ENCODE assay signal across 37 cellular contexts in the genomic region with DNA sequence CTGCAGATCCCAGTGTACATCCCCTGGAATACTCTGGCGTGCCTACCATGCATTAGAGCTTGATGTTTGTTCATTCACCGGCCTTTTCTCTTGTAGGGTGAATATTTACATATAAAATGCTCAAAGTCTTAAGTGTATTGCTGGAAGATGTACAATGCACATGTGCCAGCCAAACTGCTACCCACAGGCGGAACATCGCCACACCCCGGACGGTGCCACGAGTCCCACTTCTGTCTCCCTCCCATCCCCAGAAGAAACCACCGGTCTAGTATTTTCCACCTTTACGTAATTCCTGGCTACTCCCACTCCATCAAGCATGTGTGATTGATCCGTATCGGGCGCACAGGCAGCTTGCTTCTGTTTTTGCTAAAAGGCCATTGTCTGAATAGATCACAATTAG. TPM values are rescaled to one million over a fixed set of nuclear protein-coding genes. Genes with fewer than 3 reads are reported as not detected.
"Had no signal": no experiment of that assay in that cellular context is flagged by ENCODE, and none has a peak within 500 bp of the region (broad histone marks: within the 10 kb centered on the region; RNA-seq: fewer than 3 reads in every experiment).

No MANE protein-coding gene starts in this region.

- H3K27ac ChIP-seq: adrenal gland, body of pancreas, brain microvascular endothelial cell, breast epithelium, VCaP had no signal

- H3K36me3 Mint-ChIP-seq: activated CD4-positive, alpha-beta memory T cell treated with anti-CD3 and anti-CD28 coated beads for 36 hours; activated naive CD8-positive, alpha-beta T cell treated with anti-CD3 and anti-CD28 coated beads for 36 hours had no signal

- H3K4me3 Mint-ChIP-seq: activated B cell treated with CpG ODN at 0.5 μM for 24 hours; activated CD4-positive, alpha-beta memory T cell treated with anti-CD3 and anti-CD28 coated beads for 36 hours; activated CD4-positive, alpha-beta T cell treated with anti-CD3 and anti-CD28 coated beads, Interleukin-2, amount 10 ng/mL, durations not matched to agents 24 days and 14 days; activated CD8-positive, alpha-beta T cell treated with anti-CD3 and anti-CD28 coated beads for 36 hours; activated naive CD4-positive, alpha-beta T cell treated with anti-CD3 and anti-CD28 coated beads for 36 hours; activated naive CD8-positive, alpha-beta T cell treated with anti-CD3 and anti-CD28 coated beads for 36 hours; activated T-cell treated with anti-CD3 and anti-CD28 coated beads, Interleukin-2, amount 50 U/mL, for 4 hours; activated T-cell treated with anti-CD3 and anti-CD28 coated beads, Interleukin-2, amount 50 U/mL, for 72 hours; activated T-helper 1 cell treated with anti-CD3 and anti-CD28 coated beads, Interleukin-12 subunit alpha, Interleukin-12 subunit beta, Interleukin-2, Interleukin-4 antibody, amounts not matched to agents 30 ng/mL and 10 ng/mL and 1 ng/mL, durations not matched to agents 14 hours and 24 hours and 36 hours; activated T-helper 17 cell treated with anti-CD3 and anti-CD28 coated beads, Interleukin-2, amount 50 U/mL, for 72 hours; T-helper 2 cell treated with Interferon-gamma antibody and Interleukin-4, amounts not matched to agents 5 μg/mL and 100 μg/mL, for 36 hours had no signal

- H3K27me3 ChIP-seq: adrenal gland, body of pancreas had no signal

- H3K9me3 Mint-ChIP-seq: activated CD4-positive, alpha-beta T cell treated with anti-CD3 and anti-CD28 coated beads, Interleukin-2, amount 10 ng/mL, durations not matched to agents 24 days and 14 days; activated T-cell treated with anti-CD3 and anti-CD28 coated beads, Interleukin-2, amount 50 U/mL, for 4 hours; activated T-cell treated with anti-CD3 and anti-CD28 coated beads, Interleukin-2, amount 50 U/mL, for 72 hours; activated T-helper 17 cell treated with anti-CD3 and anti-CD28 coated beads, Interleukin-2, amount 50 U/mL, for 72 hours had no signal

- H3K27me3 Mint-ChIP-seq: activated T-helper 17 cell treated with anti-CD3 and anti-CD28 coated beads, Interleukin-2, amount 50 U/mL, for 72 hours had no signal

- H3K4me3 ChIP-seq: adrenal gland, body of pancreas, breast epithelium had no signal

- H3K4me1 ChIP-seq: body of pancreas, breast epithelium had no signal

- H3K36me3 ChIP-seq: adrenal gland, brain microvascular endothelial cell, breast epithelium had no signal

- DNase-seq: activated B cell treated with CpG ODN at 0.5 μM for 24 hours; activated CD4-positive, alpha-beta memory T cell treated with anti-CD3 and anti-CD28 coated beads for 36 hours; activated CD4-positive, alpha-beta T cell treated with anti-CD3 and anti-CD28 coated beads for 4 hours; activated CD4-positive, alpha-beta T cell treated with anti-CD3 and anti-CD28 coated beads, Interleukin-2, amount 10 ng/mL, durations not matched to agents 24 days and 14 days; activated CD4-positive, alpha-beta T cell treated with anti-CD3 and anti-CD28 coated beads, Interleukin-2, amount 50 U/mL, for 1 hour; activated CD4-positive, alpha-beta T cell treated with anti-CD3 and anti-CD28 coated beads, Interleukin-2, amount 50 U/mL, for 4 hours; activated CD4-positive, CD25-positive, alpha-beta regulatory T cell treated with anti-CD3 and anti-CD28 coated beads, Interleukin-2, amount 50 U/mL, for 72 hours; activated CD8-positive, alpha-beta memory T cell treated with anti-CD3 and anti-CD28 coated beads, Interleukin-2, amount 50 U/mL, for 4 hours; activated CD8-positive, alpha-beta T cell treated with anti-CD3 and anti-CD28 coated beads for 36 hours; activated effector memory CD4-positive, alpha-beta T cell treated with anti-CD3 and anti-CD28 coated beads, Interleukin-2, amount 50 U/mL, for 16 hours; activated gamma-delta T cell treated with Interleukin-2 at 50 U/mL for 16 hours; activated naive CD4-positive, alpha-beta T cell; activated naive CD4-positive, alpha-beta T cell treated with anti-CD3 and anti-CD28 coated beads for 36 hours; activated naive CD4-positive, alpha-beta T cell treated with anti-CD3 and anti-CD28 coated beads, Interleukin-2, amount 50 U/mL, for 16 hours; activated naive CD8-positive, alpha-beta T cell treated with anti-CD3 and anti-CD28 coated beads for 36 hours; activated T-cell treated with anti-CD3 and anti-CD28 coated beads for 4 hours; activated T-cell treated with anti-CD3 and anti-CD28 coated beads, Interleukin-2, amount 50 U/mL, for 1 hour; activated T-cell treated with anti-CD3 and anti-CD28 coated beads, Interleukin-2, amount 50 U/mL, for 4 hours; activated T-cell treated with anti-CD3 and anti-CD28 coated beads, Interleukin-2, amount 50 U/mL, for 72 hours; adrenal gland; amniotic stem cell; aorta; body of pancreas; brain microvascular endothelial cell; central memory CD4-positive, alpha-beta T cell; T-helper 2 cell; T-helper 9 cell had no signal

- H3K4me1 Mint-ChIP-seq: activated B cell treated with CpG ODN at 0.5 μM for 24 hours; activated CD4-positive, alpha-beta T cell treated with anti-CD3 and anti-CD28 coated beads, Interleukin-2, amount 10 ng/mL, durations not matched to agents 24 days and 14 days; activated T-helper 17 cell treated with anti-CD3 and anti-CD28 coated beads, Interleukin-2, amount 50 U/mL, for 72 hours had no signal

- H3K27ac Mint-ChIP-seq: activated B cell treated with CpG ODN at 0.5 μM for 24 hours; activated CD4-positive, alpha-beta memory T cell treated with anti-CD3 and anti-CD28 coated beads for 36 hours; activated CD4-positive, alpha-beta T cell treated with anti-CD3 and anti-CD28 coated beads, Interleukin-2, amount 10 ng/mL, durations not matched to agents 24 days and 14 days; activated CD8-positive, alpha-beta T cell treated with anti-CD3 and anti-CD28 coated beads for 36 hours; activated naive CD4-positive, alpha-beta T cell treated with anti-CD3 and anti-CD28 coated beads for 36 hours; activated naive CD4-positive, alpha-beta T cell treated with anti-CD3 and anti-CD28 coated beads, Interleukin-2, amount 50 U/mL, for 72 hours; activated naive CD8-positive, alpha-beta T cell treated with anti-CD3 and anti-CD28 coated beads for 36 hours; activated T-cell treated with anti-CD3 and anti-CD28 coated beads, Interleukin-2, amount 50 U/mL, for 72 hours; activated T-helper 1 cell treated with anti-CD3 and anti-CD28 coated beads, Interleukin-12 subunit alpha, Interleukin-12 subunit beta, Interleukin-2, Interleukin-4 antibody, amounts not matched to agents 30 ng/mL and 10 ng/mL and 1 ng/mL, durations not matched to agents 14 hours and 24 hours and 36 hours; activated T-helper 17 cell treated with anti-CD3 and anti-CD28 coated beads, Interleukin-2, amount 50 U/mL, for 72 hours; T-helper 2 cell treated with Interferon-gamma antibody and Interleukin-4, amounts not matched to agents 5 μg/mL and 100 μg/mL, for 36 hours had no signal

- ATAC-seq: activated CD8-positive, alpha-beta T cell treated with anti-CD3 and anti-CD28 coated beads for 36 hours; activated naive CD4-positive, alpha-beta T cell treated with anti-CD3 and anti-CD28 coated beads, Interleukin-2, amount 50 U/mL, for 72 hours; activated T-cell treated with anti-CD3 and anti-CD28 coated beads, Interleukin-2, amount 50 U/mL, for 4 hours; activated T-cell treated with anti-CD3 and anti-CD28 coated beads, Interleukin-2, amount 50 U/mL, for 72 hours; activated T-helper 17 cell treated with anti-CD3 and anti-CD28 coated beads, Interleukin-2, amount 50 U/mL, for 72 hours; body of pancreas had no signal

- H3K9me3 ChIP-seq: adrenal gland, body of pancreas had no signal

RNA-seq across cellular contexts. Expression of a gene that starts 4.1 kb away (rescaled TPM):
- total RNA-seq: activated B cell treated with CpG ODN at 0.5 μM for 24 hours; activated CD4-positive, alpha-beta memory T cell treated with anti-CD3 and anti-CD28 coated beads for 36 hours; activated CD4-positive, alpha-beta T cell treated with anti-CD3 and anti-CD28 coated beads, Interleukin-2, amount 10 ng/mL, durations not matched to agents 24 days and 14 days; activated CD8-positive, alpha-beta memory T cell treated with anti-CD3 and anti-CD28 coated beads for 36 hours; activated CD8-positive, alpha-beta T cell treated with anti-CD3 and anti-CD28 coated beads for 36 hours; activated naive CD4-positive, alpha-beta T cell treated with anti-CD3 and anti-CD28 coated beads for 36 hours; activated naive CD4-positive, alpha-beta T cell treated with anti-CD3 and anti-CD28 coated beads, Interleukin-2, amount 50 U/mL, for 72 hours; activated naive CD8-positive, alpha-beta T cell treated with anti-CD3 and anti-CD28 coated beads for 36 hours; activated T-cell treated with anti-CD3 and anti-CD28 coated beads, Interleukin-2, amount 50 U/mL, for 4 hours; activated T-cell treated with anti-CD3 and anti-CD28 coated beads, Interleukin-2, amount 50 U/mL, for 72 hours; activated T-helper 1 cell treated with anti-CD3 and anti-CD28 coated beads, Interleukin-12 subunit alpha, Interleukin-12 subunit beta, Interleukin-2, Interleukin-4 antibody, amounts not matched to agents 30 ng/mL and 10 ng/mL and 1 ng/mL, durations not matched to agents 14 hours and 24 hours and 36 hours; activated T-helper 17 cell treated with anti-CD3 and anti-CD28 coated beads, Interleukin-2, amount 50 U/mL, for 72 hours; aorta; astrocyte; body of pancreas; breast epithelium; cardiac septum; T-helper 1 cell treated with Interleukin-12 subunit alpha and Interleukin-12 subunit beta and Interleukin-4 antibody, amounts not matched to agents 30 ng/mL and 1 ng/mL, for 36 hours had no signal
